8 cellular contexts compared by ENCODE assay signal in genomic region chr3:48716982-48717746, GRCh38. TPM values are rescaled to one million over a fixed set of nuclear protein-coding genes. Genes with fewer than 3 reads are reported as not detected.
DNase-seq lines count a peak whose midpoint lies in the region; ATAC-seq and TF ChIP-seq lines count a peak whose summit lies in the region.

IP6K2 (minus strand) TSS chr3:48717221; CDS start chr3:48695291, 21,930 bp downstream.

- TF ChIP-seq RAD21 in Ishikawa (IDR thresholded peaks at IDR 0.05; ENCODE audit: low read depth) = no peak

- H3K27ac ChIP-seq in PC-3 (ENCODE audit: low read length) = peak within 1 kb of the TSS; percentile 47
- H3K27ac ChIP-seq in epithelial cell of prostate = peak within 1 kb of the TSS; percentile 98

- no peak for TF ChIP-seq CTCF in PC-3 (conservative IDR thresholded peaks at IDR 0.05; ENCODE audit: low read depth, low read length)

- H3F3A ChIP-seq in PC-3 (ENCODE audit: low read length, unreplicated experiment) = no peaks in the 10 kb centered on the region

- peaks cover 12% of the 10 kb centered on the region for H3K4me1 ChIP-seq in PC-3 (ENCODE audit: insufficient read depth, low read length)

- peak; percentile 96 for DNase-seq in DMS114 treated with DMSO at 0.1 percent for 48 hours (lab: John Stamatoyannopoulos, UW; ENCODE audit: unreplicated experiment)
- peak; percentile 99 for DNase-seq in PC-3
- peak; percentile 98 for DNase-seq in activated T-cell treated with anti-CD3 and anti-CD28 coated beads for 48 hours (ENCODE audit: low read depth)
- DNase-seq in epithelial cell of prostate (ENCODE audit: low read depth, low spot score) = peak; percentile 76
- peak; percentile 99 for DNase-seq in mucosa of gallbladder (ENCODE audit: low spot score)
- DNase-seq in stimulated activated CD8-positive, alpha-beta memory T cell treated with anti-CD3 and anti-CD28 coated beads, Interleukin-4, amount 100 ng/mL, for 4 hours (ENCODE audit: low read depth in 2 of 2, low spot score in 1 of 2) = peak; percentile 97 to 99

- peak within 1 kb of the TSS; percentile 78 for H2AFZ ChIP-seq in PC-3 (ENCODE audit: low read length)

- ATAC-seq in GM21576 (IDR thresholded peaks at IDR 0.05; ENCODE audit: unreplicated experiment) (peak; percentile 97), PC-3 (peak; percentile 96)

- peaks cover 48% of the 10 kb centered on the region for H3K79me2 ChIP-seq in PC-3 (ENCODE audit: low read length)

- POLR2A ChIA-PET in PC-3 (lab: Charles Lee; ENCODE audit: unreplicated experiment) = interaction anchor here (0.5 to 0.9 kb wide), 8 partner anchors 8 to 907 kb away, joined by 3 to 13 read pairs (median 4); no protein-coding TSS in a partner anchor

- H3K36me3 ChIP-seq in PC-3 (ENCODE audit: low read depth, low read length) = peaks cover 17% of the 10 kb centered on the region

- H3K9ac ChIP-seq in PC-3 (ENCODE audit: low read length) = peak within 1 kb of the TSS; percentile 96

- peak; percentile 53; the same call in 1 of the 2 replicates for TF ChIP-seq EP300 in Ishikawa (IDR thresholded peaks at IDR 0.05; ENCODE audit: borderline replicate concordance)

- peak within 1 kb of the TSS; percentile 85 for H3K4me2 ChIP-seq in PC-3 (ENCODE audit: low read length)

- CTCF ChIA-PET in PC-3 (lab: Charles Lee) = interaction anchor here (0.7 to 2.4 kb wide), 3 partner anchors 23 to 48 kb away, joined by 3 to 7 read pairs (median 5); no protein-coding TSS in a partner anchor

- peaks cover 26% of the 10 kb centered on the region for H4K20me1 ChIP-seq in PC-3 (ENCODE audit: low read length)

- no peaks in the 10 kb centered on the region for H3K9me3 ChIP-seq in PC-3 (ENCODE audit: low read length)

- H3K9me2 ChIP-seq in PC-3 (replicated peaks; ENCODE audit: low read length) = no peaks in the 10 kb centered on the region

- BruUV-seq in PC-3 (replicated peaks; lab: Mats Ljungman, UMichigan) = no TSS peak

- intact Hi-C loops in PC-3 (cut with micrococcal nuclease) = no loop called here

- H3K4me3 ChIP-seq in PC-3 (ENCODE audit: low read length) = peak within 1 kb of the TSS; percentile 88

- no peaks in the 10 kb centered on the region for H3K27me3 ChIP-seq in PC-3 (ENCODE audit: low read length)

TF ChIP-seq in Ishikawa, 13 proteins besides CTCF, POLR2A, EP300 and RAD21:
- TF ChIP-seq ZBTB7A (IDR thresholded peaks at IDR 0.05; ENCODE audit: low read depth) = 0 out of 2 replicates have a peak, but pooled peaks have one; percentile 27
- no peak for TF ChIP-seq EGR1 (IDR thresholded peaks at IDR 0.05)
- no peak; the same call in 1 of the 2 replicates for TF ChIP-seq TCF12 (IDR thresholded peaks at IDR 0.05; ENCODE audit: low read depth)
- TF ChIP-seq REST (IDR thresholded peaks at IDR 0.05; ENCODE audit: low read depth) = no peak
- TF ChIP-seq TEAD4 (IDR thresholded peaks at IDR 0.05) = no peak
- TF ChIP-seq FOXM1 (IDR thresholded peaks at IDR 0.05; ENCODE audit: borderline replicate concordance, low read depth) = peak; percentile 80
- peak; percentile 76 for TF ChIP-seq MAX (IDR thresholded peaks at IDR 0.05)
- no peak for TF ChIP-seq USF1 (IDR thresholded peaks at IDR 0.05)
- peak; percentile 92 for TF ChIP-seq TAF1 (IDR thresholded peaks at IDR 0.05; ENCODE audit: low read depth)
- no peak for TF ChIP-seq CEBPB (IDR thresholded peaks at IDR 0.05)
- no peak for TF ChIP-seq NFIC (IDR thresholded peaks at IDR 0.05)
- peak; percentile 94 for TF ChIP-seq YY1 (IDR thresholded peaks at IDR 0.05; ENCODE audit: low read depth)
- no peak for TF ChIP-seq CREB1 (IDR thresholded peaks at IDR 0.05; ENCODE audit: low read depth)

RNA-seq across cellular contexts. Expression of gene IP6K2, which starts in this region (rescaled TPM):
- 88.1 and 102 TPM in 2 replicates for total RNA-seq in PC-3 (2014; rRNA removed)
- 98.3 TPM for total RNA-seq in mucosa of gallbladder

Comparison
In these comparisons a context has a peak if more than half of its experiments do, and no peak if none do; other contexts are left out.
1. Peak in every context shown above with its lines: DNase-seq, ATAC-seq, H3K4me3 ChIP-seq and H3K27ac ChIP-seq.